In genomic region chr7:26307226-26307625, GRCh38 we compare ENCODE assay signal across 11 cellular contexts. TPM values are rescaled to one million over a fixed set of nuclear protein-coding genes. Genes with fewer than 3 reads are reported as not detected.
DNase-seq lines count a peak whose midpoint lies in the region; ATAC-seq and TF ChIP-seq lines count a peak whose summit lies in the region.
"Had no signal": no experiment of that assay in that cellular context is flagged by ENCODE, and none has a peak within 500 bp of the region (broad histone marks: within the 10 kb centered on the region; RNA-seq: fewer than 3 reads in every experiment).

No MANE protein-coding gene starts in this region.

- intact Hi-C loops in CD8-positive, alpha-beta T cell (cut with DNase I, micrococcal nuclease): no loop called here

- CTCF ChIA-PET in CD8-positive, alpha-beta T cell (lab: Charles Lee): interaction anchor here (0.9 kb wide), 1 partner anchor 62 kb away, joined by 3 read pairs; no protein-coding TSS in a partner anchor

- peaks cover 6% of the 10 kb centered on the region for H3K4me1 Mint-ChIP-seq in activated T-helper 17 cell treated with anti-CD3 and anti-CD28 coated beads, Interleukin-2, amount 50 U/mL, for 72 hours
- H3K4me1 Mint-ChIP-seq in CD8-positive, alpha-beta T cell (ENCODE audit: low read depth): peaks cover 11% of the 10 kb centered on the region

- H3K9me3 ChIP-seq in CD8-positive, alpha-beta T cell (ENCODE audit: low read length): no peaks in the 10 kb centered on the region
- H3K9me3 ChIP-seq: pancreas had no signal

- peak; percentile 11 for DNase-seq in EL
- DNase-seq in OCI-M1 (lab: John Stamatoyannopoulos, UW): peak; percentile 25
- DNase-seq in fibroblast of the aortic adventitia (ENCODE audit: low read depth): peak; percentile 1
- DNase-seq in renal cortical epithelial cell (ENCODE audit: low read depth): peak; percentile 92
- DNase-seq in activated T-cell treated with anti-CD3 and anti-CD28 coated beads, Interleukin-2, amount 50 U/mL, for 1 hour: no peak
- DNase-seq in mesenteric fat pad (ENCODE audit: low spot score): no peak
- DNase-seq in CD8-positive, alpha-beta T cell: no peak
- DNase-seq: cortex of kidney had no signal

- no peak overlapping the region for H3K27ac ChIP-seq in CD8-positive, alpha-beta T cell (ENCODE audit: low read depth, low read length)
- H3K27ac ChIP-seq: SK-N-MC had no signal

- H3K36me3 Mint-ChIP-seq in activated T-helper 17 cell treated with anti-CD3 and anti-CD28 coated beads, Interleukin-2, amount 50 U/mL, for 72 hours (ENCODE audit: low read depth): peaks cover 45% of the 10 kb centered on the region
- peaks cover 24% of the 10 kb centered on the region for H3K36me3 Mint-ChIP-seq in CD8-positive, alpha-beta T cell

- H3K27ac Mint-ChIP-seq in activated T-helper 17 cell treated with anti-CD3 and anti-CD28 coated beads, Interleukin-2, amount 50 U/mL, for 72 hours: no peak overlapping the region
- H3K27ac Mint-ChIP-seq in CD8-positive, alpha-beta T cell: no peak overlapping the region

- peaks cover 8% of the 10 kb centered on the region for H3K4me1 ChIP-seq in CD8-positive, alpha-beta T cell (ENCODE audit: insufficient read depth, low read length)

- no peak overlapping the region for H3K4me3 Mint-ChIP-seq in activated T-helper 17 cell treated with anti-CD3 and anti-CD28 coated beads, Interleukin-2, amount 50 U/mL, for 72 hours
- H3K4me3 Mint-ChIP-seq in CD8-positive, alpha-beta T cell: no peak overlapping the region

- no peak overlapping the region for H3K4me3 ChIP-seq in fibroblast of the aortic adventitia (ENCODE audit: low read depth, low read length)
- no peak overlapping the region for H3K4me3 ChIP-seq in CD8-positive, alpha-beta T cell (ENCODE audit: low read depth, low read length)
- H3K4me3 ChIP-seq: pancreas, SK-N-MC had no signal

- no peaks in the 10 kb centered on the region for H3K27me3 ChIP-seq in CD8-positive, alpha-beta T cell (ENCODE audit: insufficient read depth, low read length)
- H3K27me3 ChIP-seq: pancreas had no signal

- ATAC-seq in activated T-helper 17 cell treated with anti-CD3 and anti-CD28 coated beads, Interleukin-2, amount 50 U/mL, for 72 hours (replicated peaks): no peak
- no peak for ATAC-seq in CD8-positive, alpha-beta T cell

- no peak for TF ChIP-seq CTCF in fibroblast of the aortic adventitia (IDR thresholded peaks at IDR 0.05; ENCODE audit: insufficient read depth, low read length)
- TF ChIP-seq CTCF in CD8-positive, alpha-beta T cell (IDR thresholded peaks at IDR 0.05): no peak

- H3K27me3 Mint-ChIP-seq in activated T-helper 17 cell treated with anti-CD3 and anti-CD28 coated beads, Interleukin-2, amount 50 U/mL, for 72 hours: no peaks in the 10 kb centered on the region
- H3K27me3 Mint-ChIP-seq in CD8-positive, alpha-beta T cell (ENCODE audit: low read depth): no peaks in the 10 kb centered on the region

- H3K9me3 Mint-ChIP-seq in activated T-helper 17 cell treated with anti-CD3 and anti-CD28 coated beads, Interleukin-2, amount 50 U/mL, for 72 hours: no peaks in the 10 kb centered on the region
- H3K9me3 Mint-ChIP-seq in CD8-positive, alpha-beta T cell: no peaks in the 10 kb centered on the region

- POLR2A ChIA-PET in CD8-positive, alpha-beta T cell (lab: Charles Lee): no interaction called here

- no peaks in the 10 kb centered on the region for H3K36me3 ChIP-seq in CD8-positive, alpha-beta T cell (ENCODE audit: insufficient read depth, low read length)
- H3K36me3 ChIP-seq: pancreas had no signal

RNA-seq across cellular contexts. Expression of gene SNX10, which starts 15.6 kb away (rescaled TPM):
- total RNA-seq in fibroblast of the aortic adventitia (ENCODE audit: low replicate concordance) (0.09 and 2.5 TPM in 2 replicates), renal cortical epithelial cell (88.0 and 105 TPM in 2 replicates), mesenteric fat pad (52.8 TPM)
- total RNA-seq in activated T-helper 17 cell treated with anti-CD3 and anti-CD28 coated beads, Interleukin-2, amount 50 U/mL, for 72 hours: 10 to 100 TPM; 23.5 to 30.8 TPM
- total RNA-seq in CD8-positive, alpha-beta T cell: 1 to 10 TPM; 3.9 to 7.0 TPM

Comparison
In these comparisons a context has a peak if more than half of its experiments do, and no peak if none do; other contexts are left out.
1. DNase-seq: peak in EL (single experiment), OCI-M1 (single experiment), fibroblast of the aortic adventitia (single experiment) and renal cortical epithelial cell (single experiment); none in activated T-cell treated with anti-CD3 and anti-CD28 coated beads, Interleukin-2, amount 50 U/mL, for 1 hour (single experiment), mesenteric fat pad (single experiment) and CD8-positive, alpha-beta T cell (0 of 7).